In genomic region chr17:46157443-46158107, GRCh38 we compare ENCODE assay signal across 1 cellular context.
TF ChIP-seq lines count a peak whose summit lies in the region.

No MANE protein-coding gene starts in this region.

TF ChIP-seq in HEK293, 187 proteins besides CTCF, POLR2A, EP300 and RAD21 (continued from another document):
- TF ChIP-seq HOXC10 (CRISPR knock-in tag; IDR thresholded peaks at IDR 0.05) (no peak), REPIN1 (tag by site-specific recombination; IDR thresholded peaks at IDR 0.05; ENCODE audit: low read depth) (no peak), ZNF473 (tag by site-specific recombination; IDR thresholded peaks at IDR 0.05) (no peak), ZNF366 (tag by site-specific recombination; conservative IDR thresholded peaks at IDR 0.05) (no peak), ZNF76 (tag by site-specific recombination; IDR thresholded peaks at IDR 0.05; ENCODE audit: borderline replicate concordance, low read depth) (no peak), KLF16 (tag by site-specific recombination; IDR thresholded peaks at IDR 0.05) (no peak), ZNF140 (tag by site-specific recombination; IDR thresholded peaks at IDR 0.05) (no peak), ZNF791 (tag by site-specific recombination; IDR thresholded peaks at IDR 0.05) (no peak), SP3 (tag by site-specific recombination; IDR thresholded peaks at IDR 0.05) (no peak), ZNF610 (tag by site-specific recombination; IDR thresholded peaks at IDR 0.05; ENCODE audit: borderline replicate concordance) (no peak), ZNF18 (tag by site-specific recombination; IDR thresholded peaks at IDR 0.05) (no peak), PRDM1 (tag by site-specific recombination; IDR thresholded peaks at IDR 0.05) (0 out of 2 replicates have a peak, but pooled peaks have one; percentile 1), ZNF677 (tag by site-specific recombination; IDR thresholded peaks at IDR 0.05) (no peak), ZNF214 (tag by site-specific recombination; IDR thresholded peaks at IDR 0.05; ENCODE audit: borderline replicate concordance) (no peak), ZNF530 (tag by site-specific recombination; IDR thresholded peaks at IDR 0.05; ENCODE audit: low read depth) (no peak), ZNF146 (tag by site-specific recombination; IDR thresholded peaks at IDR 0.05) (no peak), OVOL3 (tag by site-specific recombination; IDR thresholded peaks at IDR 0.05) (no peak), RBAK (tag by site-specific recombination; IDR thresholded peaks at IDR 0.05) (no peak), KLF8 (tag by site-specific recombination; IDR thresholded peaks at IDR 0.05) (no peak), ZNF510 (tag by site-specific recombination; IDR thresholded peaks at IDR 0.05; ENCODE audit: insufficient replicate concordance) (no peak), ZNF626 (tag by site-specific recombination; IDR thresholded peaks at IDR 0.05) (no peak), SCRT2 (tag by site-specific recombination; IDR thresholded peaks at IDR 0.05) (peak; percentile 97), SALL2 (tag by site-specific recombination; IDR thresholded peaks at IDR 0.05; ENCODE audit: borderline replicate concordance) (no peak), ZSCAN5A (tag by site-specific recombination; IDR thresholded peaks at IDR 0.05) (no peak), PRDM6 (tag by site-specific recombination; IDR thresholded peaks at IDR 0.05) (peak; percentile 94), OSR2 (tag by site-specific recombination; IDR thresholded peaks at IDR 0.05) (peak; percentile 6; the same call in 1 of the 2 replicates), ZFP3 (tag by site-specific recombination; IDR thresholded peaks at IDR 0.05; ENCODE audit: low read depth) (no peak), ZNF548 (tag by site-specific recombination; IDR thresholded peaks at IDR 0.05) (no peak), ZNF660 (tag by site-specific recombination; IDR thresholded peaks at IDR 0.05) (0 out of 2 replicates have a peak, but pooled peaks have one; percentile 19), ZBTB21 (tag by site-specific recombination; IDR thresholded peaks at IDR 0.05) (no peak), ZNF639 (tag by site-specific recombination; IDR thresholded peaks at IDR 0.05) (no peak), ZSCAN30 (tag by site-specific recombination; IDR thresholded peaks at IDR 0.05) (no peak), ZNF423 (tag by site-specific recombination; IDR thresholded peaks at IDR 0.05) (no peak), ZNF596 (tag by site-specific recombination; IDR thresholded peaks at IDR 0.05) (no peak), SCRT1 (tag by site-specific recombination; IDR thresholded peaks at IDR 0.05; ENCODE audit: borderline replicate concordance) (peak; percentile 88), ZNF488 (tag by site-specific recombination; IDR thresholded peaks at IDR 0.05) (no peak)
- TF ChIP-seq, protein P1, sequence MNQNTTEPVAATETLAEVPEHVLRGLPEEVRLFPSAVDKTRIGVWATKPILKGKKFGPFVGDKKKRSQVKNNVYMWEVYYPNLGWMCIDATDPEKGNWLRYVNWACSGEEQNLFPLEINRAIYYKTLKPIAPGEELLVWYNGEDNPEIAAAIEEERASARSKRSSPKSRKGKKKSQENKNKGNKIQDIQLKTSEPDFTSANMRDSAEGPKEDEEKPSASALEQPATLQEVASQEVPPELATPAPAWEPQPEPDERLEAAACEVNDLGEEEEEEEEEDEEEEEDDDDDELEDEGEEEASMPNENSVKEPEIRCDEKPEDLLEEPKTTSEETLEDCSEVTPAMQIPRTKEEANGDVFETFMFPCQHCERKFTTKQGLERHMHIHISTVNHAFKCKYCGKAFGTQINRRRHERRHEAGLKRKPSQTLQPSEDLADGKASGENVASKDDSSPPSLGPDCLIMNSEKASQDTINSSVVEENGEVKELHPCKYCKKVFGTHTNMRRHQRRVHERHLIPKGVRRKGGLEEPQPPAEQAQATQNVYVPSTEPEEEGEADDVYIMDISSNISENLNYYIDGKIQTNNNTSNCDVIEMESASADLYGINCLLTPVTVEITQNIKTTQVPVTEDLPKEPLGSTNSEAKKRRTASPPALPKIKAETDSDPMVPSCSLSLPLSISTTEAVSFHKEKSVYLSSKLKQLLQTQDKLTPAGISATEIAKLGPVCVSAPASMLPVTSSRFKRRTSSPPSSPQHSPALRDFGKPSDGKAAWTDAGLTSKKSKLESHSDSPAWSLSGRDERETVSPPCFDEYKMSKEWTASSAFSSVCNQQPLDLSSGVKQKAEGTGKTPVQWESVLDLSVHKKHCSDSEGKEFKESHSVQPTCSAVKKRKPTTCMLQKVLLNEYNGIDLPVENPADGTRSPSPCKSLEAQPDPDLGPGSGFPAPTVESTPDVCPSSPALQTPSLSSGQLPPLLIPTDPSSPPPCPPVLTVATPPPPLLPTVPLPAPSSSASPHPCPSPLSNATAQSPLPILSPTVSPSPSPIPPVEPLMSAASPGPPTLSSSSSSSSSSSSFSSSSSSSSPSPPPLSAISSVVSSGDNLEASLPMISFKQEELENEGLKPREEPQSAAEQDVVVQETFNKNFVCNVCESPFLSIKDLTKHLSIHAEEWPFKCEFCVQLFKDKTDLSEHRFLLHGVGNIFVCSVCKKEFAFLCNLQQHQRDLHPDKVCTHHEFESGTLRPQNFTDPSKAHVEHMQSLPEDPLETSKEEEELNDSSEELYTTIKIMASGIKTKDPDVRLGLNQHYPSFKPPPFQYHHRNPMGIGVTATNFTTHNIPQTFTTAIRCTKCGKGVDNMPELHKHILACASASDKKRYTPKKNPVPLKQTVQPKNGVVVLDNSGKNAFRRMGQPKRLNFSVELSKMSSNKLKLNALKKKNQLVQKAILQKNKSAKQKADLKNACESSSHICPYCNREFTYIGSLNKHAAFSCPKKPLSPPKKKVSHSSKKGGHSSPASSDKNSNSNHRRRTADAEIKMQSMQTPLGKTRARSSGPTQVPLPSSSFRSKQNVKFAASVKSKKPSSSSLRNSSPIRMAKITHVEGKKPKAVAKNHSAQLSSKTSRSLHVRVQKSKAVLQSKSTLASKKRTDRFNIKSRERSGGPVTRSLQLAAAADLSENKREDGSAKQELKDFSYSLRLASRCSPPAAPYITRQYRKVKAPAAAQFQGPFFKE (tag by site-specific recombination; IDR thresholded peaks at IDR 0.05; ENCODE audit: borderline replicate concordance): no peak
- TF ChIP-seq, protein P2, sequence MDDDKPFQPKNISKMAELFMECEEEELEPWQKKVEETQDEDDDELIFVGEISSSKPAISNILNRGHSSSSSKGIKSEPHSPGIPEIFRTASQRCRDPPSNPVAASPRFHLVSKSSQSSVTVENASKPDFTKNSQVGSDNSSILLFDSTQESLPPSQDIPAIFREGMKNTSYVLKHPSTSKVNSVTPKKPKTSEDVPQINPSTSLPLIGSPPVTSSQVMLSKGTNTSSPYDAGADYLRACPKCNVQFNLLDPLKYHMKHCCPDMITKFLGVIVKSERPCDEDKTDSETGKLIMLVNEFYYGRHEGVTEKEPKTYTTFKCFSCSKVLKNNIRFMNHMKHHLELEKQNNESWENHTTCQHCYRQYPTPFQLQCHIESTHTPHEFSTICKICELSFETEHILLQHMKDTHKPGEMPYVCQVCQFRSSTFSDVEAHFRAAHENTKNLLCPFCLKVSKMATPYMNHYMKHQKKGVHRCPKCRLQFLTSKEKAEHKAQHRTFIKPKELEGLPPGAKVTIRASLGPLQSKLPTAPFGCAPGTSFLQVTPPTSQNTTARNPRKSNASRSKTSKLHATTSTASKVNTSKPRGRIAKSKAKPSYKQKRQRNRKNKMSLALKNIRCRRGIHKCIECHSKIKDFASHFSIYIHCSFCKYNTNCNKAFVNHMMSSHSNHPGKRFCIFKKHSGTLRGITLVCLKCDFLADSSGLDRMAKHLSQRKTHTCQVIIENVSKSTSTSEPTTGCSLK (tag by site-specific recombination; IDR thresholded peaks at IDR 0.05): no peak
- TF ChIP-seq, protein P3, sequence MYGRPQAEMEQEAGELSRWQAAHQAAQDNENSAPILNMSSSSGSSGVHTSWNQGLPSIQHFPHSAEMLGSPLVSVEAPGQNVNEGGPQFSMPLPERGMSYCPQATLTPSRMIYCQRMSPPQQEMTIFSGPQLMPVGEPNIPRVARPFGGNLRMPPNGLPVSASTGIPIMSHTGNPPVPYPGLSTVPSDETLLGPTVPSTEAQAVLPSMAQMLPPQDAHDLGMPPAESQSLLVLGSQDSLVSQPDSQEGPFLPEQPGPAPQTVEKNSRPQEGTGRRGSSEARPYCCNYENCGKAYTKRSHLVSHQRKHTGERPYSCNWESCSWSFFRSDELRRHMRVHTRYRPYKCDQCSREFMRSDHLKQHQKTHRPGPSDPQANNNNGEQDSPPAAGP (tag by site-specific recombination; IDR thresholded peaks at IDR 0.05): no peak
- TF ChIP-seq, protein P4, sequence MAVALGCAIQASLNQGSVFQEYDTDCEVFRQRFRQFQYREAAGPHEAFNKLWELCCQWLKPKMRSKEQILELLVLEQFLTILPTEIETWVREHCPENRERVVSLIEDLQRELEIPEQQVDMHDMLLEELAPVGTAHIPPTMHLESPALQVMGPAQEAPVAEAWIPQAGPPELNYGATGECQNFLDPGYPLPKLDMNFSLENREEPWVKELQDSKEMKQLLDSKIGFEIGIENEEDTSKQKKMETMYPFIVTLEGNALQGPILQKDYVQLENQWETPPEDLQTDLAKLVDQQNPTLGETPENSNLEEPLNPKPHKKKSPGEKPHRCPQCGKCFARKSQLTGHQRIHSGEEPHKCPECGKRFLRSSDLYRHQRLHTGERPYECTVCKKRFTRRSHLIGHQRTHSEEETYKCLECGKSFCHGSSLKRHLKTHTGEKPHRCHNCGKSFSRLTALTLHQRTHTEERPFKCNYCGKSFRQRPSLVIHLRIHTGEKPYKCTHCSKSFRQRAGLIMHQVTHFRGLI (tag by site-specific recombination; IDR thresholded peaks at IDR 0.05): no peak
